8 cellular contexts compared by ENCODE assay signal in the genomic region with DNA sequence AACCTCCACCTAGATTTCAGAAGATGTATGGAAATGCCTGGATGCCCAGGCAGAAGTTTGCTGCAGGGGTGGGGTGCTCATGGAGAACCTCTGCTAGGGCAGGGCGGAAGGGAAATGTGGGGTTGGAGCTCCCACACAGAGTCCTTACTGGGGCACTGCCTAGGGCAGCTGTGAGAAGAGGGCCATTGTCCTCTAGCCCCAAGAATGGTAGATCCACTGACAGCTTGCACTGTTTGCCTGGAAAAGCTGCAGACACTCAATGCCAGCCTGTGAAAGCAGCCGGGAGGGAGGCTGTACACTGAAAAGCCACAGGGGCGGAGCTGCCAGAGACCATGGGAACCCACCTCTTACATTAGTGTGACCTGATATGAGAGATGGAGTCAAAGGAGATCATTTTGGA. TPM values are rescaled to one million over a fixed set of nuclear protein-coding genes. Genes with fewer than 3 reads are reported as not detected.
"Had no signal": no experiment of that assay in that cellular context is flagged by ENCODE, and none has a peak within 500 bp of the region (broad histone marks: within the 10 kb centered on the region; RNA-seq: fewer than 3 reads in every experiment).

No MANE protein-coding gene starts in this region.

RNA-seq across cellular contexts. Expression of gene FOLR1, which starts 22.2 kb away (rescaled TPM):
- total RNA-seq: activated B cell treated with CpG ODN at 0.5 μM for 24 hours; activated CD4-positive, alpha-beta T cell treated with anti-CD3 and anti-CD28 coated beads, Interleukin-2, amount 10 ng/mL, durations not matched to agents 24 days and 14 days; activated naive CD4-positive, alpha-beta T cell treated with anti-CD3 and anti-CD28 coated beads, Interleukin-2, amount 50 U/mL, for 72 hours; ascending aorta; Peyer's patch; SK-MEL-5 had no signal

RNA-seq across cellular contexts. Expression of gene FOLR3, which starts 34.2 kb away (rescaled TPM):
- total RNA-seq: activated B cell treated with CpG ODN at 0.5 μM for 24 hours; activated CD4-positive, alpha-beta T cell treated with anti-CD3 and anti-CD28 coated beads, Interleukin-2, amount 10 ng/mL, durations not matched to agents 24 days and 14 days; activated naive CD4-positive, alpha-beta T cell treated with anti-CD3 and anti-CD28 coated beads, Interleukin-2, amount 50 U/mL, for 72 hours; activated T-cell treated with anti-CD3 and anti-CD28 coated beads, Interleukin-2, amount 50 U/mL, for 4 hours; ascending aorta; body of pancreas; Peyer's patch; SK-MEL-5 had no signal

RNA-seq across cellular contexts. Expression of gene FOLR2, which starts 46.8 kb away (rescaled TPM):
- total RNA-seq: activated CD4-positive, alpha-beta T cell treated with anti-CD3 and anti-CD28 coated beads, Interleukin-2, amount 10 ng/mL, durations not matched to agents 24 days and 14 days; activated naive CD4-positive, alpha-beta T cell treated with anti-CD3 and anti-CD28 coated beads, Interleukin-2, amount 50 U/mL, for 72 hours; activated T-cell treated with anti-CD3 and anti-CD28 coated beads, Interleukin-2, amount 50 U/mL, for 4 hours; SK-MEL-5 had no signal

RNA-seq across cellular contexts. Expression of gene ANAPC15, which starts 57.3 kb away (rescaled TPM):
- total RNA-seq: ascending aorta had no signal
